Comparison of ENCODE assay signal across 14 cellular contexts in genomic region chr6:107665386-107665785, GRCh38.
DNase-seq lines count a peak whose midpoint lies in the region; ATAC-seq and TF ChIP-seq lines count a peak whose summit lies in the region.
"Had no signal": no experiment of that assay in that cellular context is flagged by ENCODE, and none has a peak within 500 bp of the region (broad histone marks: within the 10 kb centered on the region; RNA-seq: fewer than 3 reads in every experiment).

No MANE protein-coding gene starts in this region.

- peak overlapping the region; percentile 93 for H3K4ac ChIP-seq in IMR-90 (ENCODE audit: low read depth, low read length)

- peak overlapping the region; percentile 70; the same call in 1 of the 2 replicates for H3K18ac ChIP-seq in IMR-90 (ENCODE audit: low read depth, low read length)

- H3K36me3 Mint-ChIP-seq in brain, result peaks cover 16% of the 10 kb centered on the region
- no peaks in the 10 kb centered on the region for H3K36me3 Mint-ChIP-seq in mesothelial cell of epicardium
- H3K36me3 Mint-ChIP-seq: WTC11 had no signal

- peak overlapping the region; percentile 87 for H4K91ac ChIP-seq in IMR-90 (ENCODE audit: insufficient read depth, low read depth, low read length)

- no peak for TF ChIP-seq POLR2A in IMR-90 (IDR thresholded peaks at IDR 0.05; ENCODE audit: low read depth, low read length)

- no peaks in the 10 kb centered on the region for H4K20me1 ChIP-seq in IMR-90 (ENCODE audit: insufficient read depth, low read length)

- peaks cover 19% of the 10 kb centered on the region for H3K4me1 ChIP-seq in IMR-90 (ENCODE audit: control insufficient read depth, insufficient read depth, low read length)
- H3K4me1 ChIP-seq in HAP-1, result peaks cover 29% of the 10 kb centered on the region

- no peaks in the 10 kb centered on the region for H3K9me3 Mint-ChIP-seq in brain
- H3K9me3 Mint-ChIP-seq in mesothelial cell of epicardium, result no peaks in the 10 kb centered on the region
- H3K9me3 Mint-ChIP-seq: WTC11 had no signal

- H3K27me3 Mint-ChIP-seq in brain (no peaks in the 10 kb centered on the region), mesothelial cell of epicardium (ENCODE audit: low read depth) (no peaks in the 10 kb centered on the region)

- H2AK9ac ChIP-seq in IMR-90 (replicated peaks; ENCODE audit: low read depth, low read length, poor library complexity), result peak overlapping the region; percentile 49

- intact Hi-C loops in IMR-90 (cut with micrococcal nuclease), result no loop called here

- peak overlapping the region; percentile 91 for H3K23ac ChIP-seq in IMR-90 (ENCODE audit: low read depth, low read length)

- ATAC-seq in IMR-90 (ENCODE audit: low read depth) (peak; percentile 66), HG03280 (IDR thresholded peaks at IDR 0.05; ENCODE audit: unreplicated experiment) (no peak), GM18519 (IDR thresholded peaks at IDR 0.05; ENCODE audit: low FRiP score, unreplicated experiment) (no peak), HG02571 (IDR thresholded peaks at IDR 0.05; ENCODE audit: unreplicated experiment) (no peak)
- ATAC-seq: esophagus mucosa, WTC11 had no signal

- peak overlapping the region; percentile 38 for H2BK5ac ChIP-seq in IMR-90 (ENCODE audit: low read depth, low read length, poor library complexity, severe bottlenecking)

- peak overlapping the region; percentile 71; the same call in 2 of the 3 replicates for H2BK15ac ChIP-seq in IMR-90 (ENCODE audit: low read depth, low read length)

- H3K9me3 ChIP-seq in AG04450 (ENCODE audit: control insufficient read depth, insufficient read depth, low read length), result no peaks in the 10 kb centered on the region
- no peaks in the 10 kb centered on the region for H3K9me3 ChIP-seq in IMR-90 (ENCODE audit: control insufficient read depth, insufficient read depth, low read length)
- H3K9me3 ChIP-seq in HAP-1, result no peaks in the 10 kb centered on the region

- H2AK5ac ChIP-seq in IMR-90 (ENCODE audit: low read depth, low read length), result peak overlapping the region; percentile 70; the same call in 1 of the 2 replicates

- H3K9ac ChIP-seq in IMR-90 (ENCODE audit: low read depth, low read length), result no peak overlapping the region

- H3K4me1 Mint-ChIP-seq in brain (peaks cover 70% of the 10 kb centered on the region), mesothelial cell of epicardium (peaks cover 32% of the 10 kb centered on the region)

- CTCF ChIA-PET in AG04450 (lab: Charles Lee) (interaction anchor here (1.3 to 3.1 kb wide), 4 partner anchors 9 to 347 kb away, joined by 5 to 13 read pairs (median 7); no protein-coding TSS in a partner anchor), IMR-90 (lab: Yijun Ruan, JAX) (interaction anchor here (0.8 kb wide), 1 partner anchor 347 kb away, joined by 4 read pairs; no protein-coding TSS in a partner anchor)

- peak overlapping the region; percentile 89 for H3K14ac ChIP-seq in IMR-90 (replicated peaks; ENCODE audit: low read depth, low read length)

- POLR2A ChIA-PET in AG04450 (lab: Yijun Ruan, JAX) (no interaction called here), IMR-90 (lab: Charles Lee; ENCODE audit: unreplicated experiment) (no interaction called here)

- H4K8ac ChIP-seq in IMR-90 (ENCODE audit: low read depth in 2 of 2, low read length in 2 of 2), result peak overlapping the region; percentile 5 to 77; a peak in 2 of 4 replicates

- peak overlapping the region; percentile 93 for H2BK20ac ChIP-seq in IMR-90 (ENCODE audit: low read depth, low read length)

- no peak overlapping the region for H3K4me3 ChIP-seq in AG04450 (ENCODE audit: low read depth, low read length)
- no peak overlapping the region for H3K4me3 ChIP-seq in IMR-90 (ENCODE audit: insufficient read depth, low read depth, low read length)
- no peak overlapping the region for H3K4me3 ChIP-seq in HAP-1

- H3K27ac Mint-ChIP-seq in brain, result peak overlapping the region in 3 of 5 experiments; percentile 78 to 93 (median 92)
- peak overlapping the region; percentile 95 for H3K27ac Mint-ChIP-seq in mesothelial cell of epicardium
- H3K27ac Mint-ChIP-seq: WTC11 had no signal

- H2AFZ ChIP-seq in IMR-90 (replicated peaks; ENCODE audit: low read length, poor library complexity), result peak overlapping the region; percentile 85

- TF ChIP-seq CTCF in AG04450 (IDR thresholded peaks at IDR 0.05; ENCODE audit: low read depth, low read length) (no peak), IMR-90 (conservative IDR thresholded peaks at IDR 0.05; ENCODE audit: low read depth, low read length) (no peak), brain (conservative IDR thresholded peaks at IDR 0.05) (no peak), mesothelial cell of epicardium (IDR thresholded peaks at IDR 0.05; ENCODE audit: unreplicated experiment) (no peak)

- H3K79me1 ChIP-seq in IMR-90 (ENCODE audit: low read depth in 1 of 2, low read length in 2 of 2), result no peaks in the 10 kb centered on the region

- in situ Hi-C loops in IMR-90 (cut with MboI; ENCODE audit: low sequenced_read_pairs) (no loop called here), HAP-1 (cut with MboI; ENCODE audit: low sequenced_read_pairs) (no loop called here)

- H2BK120ac ChIP-seq in IMR-90 (ENCODE audit: low read depth, low read length), result peak overlapping the region; percentile 92

- dilution Hi-C loops in IMR-90 (cut with HindIII; ENCODE audit: low sequenced_read_pairs, unreplicated experiment), result no loop called here

- peak overlapping the region; percentile 78 for H3K4me2 ChIP-seq in IMR-90 (ENCODE audit: low read depth, low read length)

- H3K36me3 ChIP-seq in IMR-90 (ENCODE audit: control insufficient read depth, insufficient read depth, low read length), result no peaks in the 10 kb centered on the region
- 0 out of 2 replicates have a peak, but pooled peaks cover under 1% of the 10 kb centered on the region for H3K36me3 ChIP-seq in HAP-1 (replicated peaks)

- peak overlapping the region in 1 of 5 experiments; percentile 42 for H3K4me3 Mint-ChIP-seq in brain
- no peak overlapping the region for H3K4me3 Mint-ChIP-seq in mesothelial cell of epicardium
- H3K4me3 Mint-ChIP-seq: WTC11 had no signal

- WGBS in IMR-90 (ENCODE audit: extremely low coverage in 2 of 2, insufficient read length in 1 of 2), 2 experiments, result no CpG with 5 or more reads among the region's 4 CpGs

- peaks cover 2% of the 10 kb centered on the region for H3K27me3 ChIP-seq in AG04450 (ENCODE audit: control insufficient read depth, insufficient read depth, low read length)
- H3K27me3 ChIP-seq in IMR-90 (ENCODE audit: control insufficient read depth, insufficient read depth, low read length), result no peaks in the 10 kb centered on the region
- no peaks in the 10 kb centered on the region for H3K27me3 ChIP-seq in HAP-1 (ENCODE audit: low read depth)

- peaks cover 14% of the 10 kb centered on the region for H3K9me1 ChIP-seq in IMR-90 (ENCODE audit: insufficient read depth, low read length)

- H3K56ac ChIP-seq in IMR-90 (ENCODE audit: extremely low read depth, insufficient read depth, low read length), result no peak overlapping the region

- peak overlapping the region; percentile 27; the same call in 1 of the 2 replicates for H4K5ac ChIP-seq in IMR-90 (ENCODE audit: low read depth, low read length)

- TF ChIP-seq RAD21 in IMR-90 (IDR thresholded peaks at IDR 0.05; ENCODE audit: low read length), result no peak

- DNase-seq in AG04450 (ENCODE audit: low read depth, low spot score) (no peak), IMR-90 (peak; percentile 74), mesothelial cell of epicardium (ENCODE audit: low spot score in 2 of 2, unreplicated experiment in 2 of 2) (no peak), HAP-1 (ENCODE audit: low spot score in 2 of 2) (no peak)
- DNase-seq: activated naive CD4-positive, alpha-beta T cell treated with anti-CD3 and anti-CD28 coated beads, Interleukin-2, amount 50 U/mL, for 16 hours; cerebellar nuclear complex; NCI-H2227 treated with DMSO at 0.1 percent for 48 hours; nucleus accumbens had no signal

- no TSS peak for BruUV-seq in IMR-90 (replicated peaks; lab: Mats Ljungman, UMichigan)

- H3K27ac ChIP-seq in AG04450 (ENCODE audit: low read depth, low read length) (peak overlapping the region; percentile 77), IMR-90 (ENCODE audit: insufficient read depth, low read length) (peak overlapping the region; percentile 95; the same call in 1 of the 2 replicates)

TF ChIP-seq in IMR-90, 13 proteins besides CTCF, POLR2A, EP300 and RAD21:
- no peak for TF ChIP-seq MAFK (IDR thresholded peaks at IDR 0.05; ENCODE audit: low read depth, low read length)
- TF ChIP-seq ELK1 (IDR thresholded peaks at IDR 0.05; ENCODE audit: borderline replicate concordance, low read depth, low read length), result no peak
- TF ChIP-seq NFE2L2 (IDR thresholded peaks at IDR 0.05; ENCODE audit: low read depth, low read length), result no peak
- TF ChIP-seq RFX5 (IDR thresholded peaks at IDR 0.05; ENCODE audit: low read depth, low read length), result no peak
- no peak for TF ChIP-seq MAZ (IDR thresholded peaks at IDR 0.05; ENCODE audit: borderline replicate concordance, low read depth, low read length)
- no peak for TF ChIP-seq CEBPB (IDR thresholded peaks at IDR 0.05; ENCODE audit: low read depth, low read length)
- no peak for TF ChIP-seq CHD1 (IDR thresholded peaks at IDR 0.05; ENCODE audit: low read depth, low read length)
- no peak for TF ChIP-seq RCOR1 (IDR thresholded peaks at IDR 0.05; ENCODE audit: insufficient replicate concordance, low read length)
- no peak for TF ChIP-seq SMC3 (IDR thresholded peaks at IDR 0.05; ENCODE audit: low read depth, low read length)
- no peak for TF ChIP-seq MXI1 (IDR thresholded peaks at IDR 0.05; ENCODE audit: borderline replicate concordance, low read depth, low read length)
- TF ChIP-seq FOS (IDR thresholded peaks at IDR 0.05; ENCODE audit: low read depth, low read length), result no peak
- no peak for TF ChIP-seq BHLHE40 (IDR thresholded peaks at IDR 0.05; ENCODE audit: low read depth, low read length)
- TF ChIP-seq USF2 (IDR thresholded peaks at IDR 0.05; ENCODE audit: low read depth, low read length), result no peak
